Comparison of ENCODE assay signal across 15 cellular contexts in the genomic region with DNA sequence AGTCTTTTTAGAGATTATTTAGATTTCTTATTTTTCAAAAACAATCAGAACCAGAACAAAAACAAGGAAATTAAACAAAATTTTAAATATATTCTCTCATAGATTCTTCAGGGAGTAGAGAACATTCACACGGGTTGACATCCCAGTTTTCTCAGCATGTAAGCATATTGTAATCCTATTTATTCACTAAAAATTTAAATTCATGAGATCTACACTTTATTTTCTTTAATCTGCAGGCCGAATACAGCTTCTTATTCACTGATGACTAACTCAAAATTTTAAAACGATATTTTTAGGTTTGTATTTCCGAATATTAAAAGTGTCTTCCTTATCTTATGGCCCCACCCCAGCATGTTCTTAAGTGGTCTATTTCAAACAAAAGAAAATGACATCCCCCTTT.
DNase-seq lines count a peak whose midpoint lies in the region; ATAC-seq, FAIRE-seq and TF ChIP-seq lines count a peak whose summit lies in the region.
"Had no signal": no experiment of that assay in that cellular context is flagged by ENCODE, and none has a peak within 500 bp of the region (broad histone marks: within the 10 kb centered on the region; RNA-seq: fewer than 3 reads in every experiment).

No MANE protein-coding gene starts in this region.

- H4K91ac ChIP-seq in IMR-90 (ENCODE audit: insufficient read depth, low read depth, low read length): no peak overlapping the region

- no peak overlapping the region for H3K14ac ChIP-seq in IMR-90 (replicated peaks; ENCODE audit: low read depth, low read length)

- H4K8ac ChIP-seq in IMR-90 (ENCODE audit: low read depth in 2 of 2, low read length in 2 of 2): no peak overlapping the region

- no peak overlapping the region for H2AK5ac ChIP-seq in IMR-90 (ENCODE audit: low read depth, low read length)

- ATAC-seq in IMR-90 (ENCODE audit: low read depth) (no peak), GM19023 (IDR thresholded peaks at IDR 0.05; ENCODE audit: unreplicated experiment) (no peak), left cardiac atrium (no peak), pancreas (no peak)

- intact Hi-C loops in IMR-90 (cut with micrococcal nuclease): no loop called here
- intact Hi-C loops in transverse colon (cut with DNase I; ENCODE audit: low total_unique reads): loop anchor here (10.0 kb wide), 1 partner anchor 517 kb away; no protein-coding TSS in a partner anchor
- intact Hi-C loops in left cardiac atrium (cut with DNase I): no loop called here
- intact Hi-C loops in pancreas (cut with DNase I): no loop called here

- in situ Hi-C loops in IMR-90 (cut with MboI; ENCODE audit: low sequenced_read_pairs): no loop called here
- in situ Hi-C loops in transverse colon (cut with MboI; ENCODE audit: low pct_ligation_motif_present in 1 of 4, low pct_unique_long_range_greater_than_20kb in 1 of 4, low sequenced_read_pairs in 3 of 4): loop anchor here in 3 of 4 donors (10.0 to 25.0 kb wide), 2 partner anchors 260 to 263 kb away; a partner anchor contains a TSS

- H3K4me1 ChIP-seq in IMR-90 (ENCODE audit: control insufficient read depth, insufficient read depth, low read length): peaks cover under 1% of the 10 kb centered on the region; the same call in 1 of the 2 replicates
- peaks cover 0 to 18% (median 6%) of the 10 kb centered on the region in 4 donors for H3K4me1 ChIP-seq in transverse colon
- peaks cover 0 to 5% (median 0%) of the 10 kb centered on the region in 3 donors for H3K4me1 ChIP-seq in pancreas

- no peaks in the 10 kb centered on the region for H3K9me3 ChIP-seq in IMR-90 (ENCODE audit: control insufficient read depth, insufficient read depth, low read length)
- no peaks in the 10 kb centered on the region for H3K9me3 ChIP-seq in transverse colon
- no peaks in the 10 kb centered on the region for H3K9me3 ChIP-seq in pancreas
- H3K9me3 ChIP-seq: Peyer's patch had no signal

- peak overlapping the region; percentile 65 for H3K4me3 Mint-ChIP-seq in nephron progenitor cell
- H3K4me3 Mint-ChIP-seq: H9 had no signal

- H3K23ac ChIP-seq in IMR-90 (ENCODE audit: low read depth, low read length): no peak overlapping the region

- no peak overlapping the region for H2BK20ac ChIP-seq in IMR-90 (ENCODE audit: low read depth, low read length)

- no peaks in the 10 kb centered on the region for H3K27me3 ChIP-seq in IMR-90 (ENCODE audit: control insufficient read depth, insufficient read depth, low read length)
- no peaks in the 10 kb centered on the region for H3K27me3 ChIP-seq in transverse colon
- no peaks in the 10 kb centered on the region for H3K27me3 ChIP-seq in pancreas
- H3K27me3 ChIP-seq: Peyer's patch had no signal

- H2BK5ac ChIP-seq in IMR-90 (ENCODE audit: low read depth, low read length, poor library complexity, severe bottlenecking): no peak overlapping the region

- H3K79me1 ChIP-seq in IMR-90 (ENCODE audit: low read depth in 1 of 2, low read length in 2 of 2): no peaks in the 10 kb centered on the region

- peak overlapping the region; percentile 96 for H3K27ac Mint-ChIP-seq in nephron progenitor cell
- H3K27ac Mint-ChIP-seq: H9 had no signal

- CTCF ChIA-PET in IMR-90 (lab: Yijun Ruan, JAX): no interaction called here

- H3K27ac ChIP-seq in IMR-90 (ENCODE audit: insufficient read depth, low read length) (no peak overlapping the region), transverse colon (peak overlapping the region; percentile 31 to 79 (median 76)), pancreas (no peak overlapping the region)

- no peak for TF ChIP-seq EP300 in transverse colon (IDR thresholded peaks at IDR 0.05; ENCODE audit: low read depth)

- H3K4me3 ChIP-seq in IMR-90 (ENCODE audit: insufficient read depth, low read depth, low read length) (no peak overlapping the region), fibroblast of the aortic adventitia (ENCODE audit: low read depth, low read length) (no peak overlapping the region), transverse colon (no peak overlapping the region), pancreas (no peak overlapping the region)
- H3K4me3 ChIP-seq: Peyer's patch had no signal

- no peak overlapping the region for H2BK120ac ChIP-seq in IMR-90 (ENCODE audit: low read depth, low read length)

- no peak overlapping the region for H3K56ac ChIP-seq in IMR-90 (ENCODE audit: extremely low read depth, insufficient read depth, low read length)

- H3K4me1 Mint-ChIP-seq in nephron progenitor cell: peaks cover 100% of the 10 kb centered on the region

- no peaks in the 10 kb centered on the region for H4K20me1 ChIP-seq in IMR-90 (ENCODE audit: insufficient read depth, low read length)

- H3K27me3 Mint-ChIP-seq in nephron progenitor cell (ENCODE audit: low read depth, poor library complexity): no peaks in the 10 kb centered on the region

- no peak for TF ChIP-seq POLR2A in IMR-90 (IDR thresholded peaks at IDR 0.05; ENCODE audit: low read depth, low read length)
- TF ChIP-seq POLR2A in transverse colon (IDR thresholded peaks at IDR 0.05): no peak

- dilution Hi-C loops in IMR-90 (cut with HindIII; ENCODE audit: low sequenced_read_pairs, unreplicated experiment): no loop called here

- POLR2A ChIA-PET in IMR-90 (lab: Charles Lee; ENCODE audit: unreplicated experiment): no interaction called here

- no peak for TF ChIP-seq CTCF in IMR-90 (conservative IDR thresholded peaks at IDR 0.05; ENCODE audit: low read depth, low read length)
- no peak for TF ChIP-seq CTCF in fibroblast of the aortic adventitia (IDR thresholded peaks at IDR 0.05; ENCODE audit: insufficient read depth, low read length)
- no peak for TF ChIP-seq CTCF in nephron progenitor cell (IDR thresholded peaks at IDR 0.05)
- no peak for TF ChIP-seq CTCF in transverse colon (IDR thresholded peaks at IDR 0.05)
- TF ChIP-seq CTCF in pancreas (IDR thresholded peaks at IDR 0.05): no peak

- H3K36me3 Mint-ChIP-seq in nephron progenitor cell (ENCODE audit: low read depth): no peaks in the 10 kb centered on the region

- H3K9me3 Mint-ChIP-seq in nephron progenitor cell: no peaks in the 10 kb centered on the region
- H3K9me3 Mint-ChIP-seq: H9 had no signal

- no peak overlapping the region for H3K4ac ChIP-seq in IMR-90 (ENCODE audit: low read depth, low read length)

- H2AFZ ChIP-seq in IMR-90 (replicated peaks; ENCODE audit: low read length, poor library complexity): no peak overlapping the region

- no peak overlapping the region for H3K9ac ChIP-seq in IMR-90 (ENCODE audit: low read depth, low read length)

- WGBS in IMR-90 (ENCODE audit: extremely low coverage in 2 of 2, insufficient read length in 1 of 2), 2 experiments: no CpG with 5 or more reads among the region's 4 CpGs
- 44 to 49% methylated on average over 4 of the region's 4 CpGs for WGBS in transverse colon (ENCODE audit: low coverage in 1 of 2), 2 donors
- WGBS in pancreas, 2 donors: 80 to 81% methylated on average over 4 of the region's 4 CpGs

- H3K18ac ChIP-seq in IMR-90 (ENCODE audit: low read depth, low read length): no peak overlapping the region

- H3K9me1 ChIP-seq in IMR-90 (ENCODE audit: insufficient read depth, low read length): no peaks in the 10 kb centered on the region

- H2AK9ac ChIP-seq in IMR-90 (replicated peaks; ENCODE audit: low read depth, low read length, poor library complexity): no peak overlapping the region

- BruUV-seq in IMR-90 (replicated peaks; lab: Mats Ljungman, UMichigan): no TSS peak

- H2BK15ac ChIP-seq in IMR-90 (ENCODE audit: low read depth, low read length): no peak overlapping the region

- TF ChIP-seq RAD21 in IMR-90 (IDR thresholded peaks at IDR 0.05; ENCODE audit: low read length): no peak

- no peak overlapping the region for H4K5ac ChIP-seq in IMR-90 (ENCODE audit: low read depth, low read length)

- FAIRE-seq in pancreas (lab: Jason Lieb, UNC): no peak
- FAIRE-seq: A204.1 had no signal

- peak overlapping the region; percentile 27; the same call in 1 of the 2 replicates for H3K4me2 ChIP-seq in IMR-90 (ENCODE audit: low read depth, low read length)

- no peak for DNase-seq in IMR-90
- DNase-seq in fibroblast of the aortic adventitia (ENCODE audit: low read depth): peak; percentile 54
- DNase-seq in nephron progenitor cell: no peak
- DNase-seq in transverse colon: no peak
- DNase-seq in germinal center (ENCODE audit: low spot score): no peak
- DNase-seq in left cardiac atrium: no peak
- no peak for DNase-seq in pancreas
- DNase-seq: EL, H9, Kasumi-1, NCI-H187 treated with DMSO at 0.1 percent for 48 hours, NCI-H446, Peyer's patch had no signal

- H3K36me3 ChIP-seq in IMR-90 (ENCODE audit: control insufficient read depth, insufficient read depth, low read length) (no peaks in the 10 kb centered on the region), transverse colon (no peaks in the 10 kb centered on the region), pancreas (no peaks in the 10 kb centered on the region)
- H3K36me3 ChIP-seq: Peyer's patch had no signal

TF ChIP-seq in IMR-90, 13 proteins besides CTCF, POLR2A, EP300 and RAD21:
- TF ChIP-seq MAFK (IDR thresholded peaks at IDR 0.05; ENCODE audit: low read depth, low read length) (no peak), RFX5 (IDR thresholded peaks at IDR 0.05; ENCODE audit: low read depth, low read length) (no peak), FOS (IDR thresholded peaks at IDR 0.05; ENCODE audit: low read depth, low read length) (no peak), MXI1 (IDR thresholded peaks at IDR 0.05; ENCODE audit: borderline replicate concordance, low read depth, low read length) (no peak), NFE2L2 (IDR thresholded peaks at IDR 0.05; ENCODE audit: low read depth, low read length) (no peak)
- TF ChIP-seq, protein P1, sequence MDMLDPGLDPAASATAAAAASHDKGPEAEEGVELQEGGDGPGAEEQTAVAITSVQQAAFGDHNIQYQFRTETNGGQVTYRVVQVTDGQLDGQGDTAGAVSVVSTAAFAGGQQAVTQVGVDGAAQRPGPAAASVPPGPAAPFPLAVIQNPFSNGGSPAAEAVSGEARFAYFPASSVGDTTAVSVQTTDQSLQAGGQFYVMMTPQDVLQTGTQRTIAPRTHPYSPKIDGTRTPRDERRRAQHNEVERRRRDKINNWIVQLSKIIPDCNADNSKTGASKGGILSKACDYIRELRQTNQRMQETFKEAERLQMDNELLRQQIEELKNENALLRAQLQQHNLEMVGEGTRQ (IDR thresholded peaks at IDR 0.05; ENCODE audit: low read depth, low read length): no peak

Comparison
In these comparisons a context has a peak if more than half of its experiments do, and no peak if none do; other contexts are left out.
1. H3K27ac ChIP-seq: peak in transverse colon (4 of 4); none in IMR-90 (single experiment) and pancreas (0 of 4).